ENCODE assay signal across 14 cellular contexts in genomic region chr12:65493893-65494205, GRCh38.
"Had no signal": no experiment of that assay in that cellular context is flagged by ENCODE, and none has a peak within 500 bp of the region (broad histone marks: within the 10 kb centered on the region; RNA-seq: fewer than 3 reads in every experiment).

No MANE protein-coding gene starts in this region.

- DNase-seq: activated CD4-positive, alpha-beta T cell treated with anti-CD3 and anti-CD28 coated beads for 1 hour; activated CD4-positive, alpha-beta T cell treated with anti-CD3 and anti-CD28 coated beads, Interleukin-2, amount 50 U/mL, for 4 hours; activated naive CD4-positive, alpha-beta T cell treated with anti-CD3 and anti-CD28 coated beads for 36 hours; activated T-cell treated with anti-CD3 and anti-CD28 coated beads, Interleukin-2, amount 50 U/mL, for 1 hour; erythroblast; gastrocnemius medialis; left ventricle myocardium inferior; stimulated activated CD4-positive, alpha-beta T cell treated with anti-CD3 and anti-CD28 coated beads, Interleukin-1b, Interleukin-23, amount 100 ng/mL, for 48 hours; stomach; testis had no signal

- H3K27ac Mint-ChIP-seq: activated naive CD4-positive, alpha-beta T cell treated with anti-CD3 and anti-CD28 coated beads for 36 hours; activated T-helper 2 cell treated with anti-CD3 and anti-CD28 coated beads, Interferon-gamma antibody, Interleukin-2, Interleukin-4, amounts not matched to agents 10 μg/mL and 5 μg/mL and 100 μg/mL, durations not matched to agents 14 hours and 24 hours and 36 hours had no signal

- H3K9ac ChIP-seq: parathyroid adenoma had no signal

- H3K36me3 ChIP-seq: gastrocnemius medialis, left ventricle myocardium inferior, stomach had no signal

- H3K9me3 Mint-ChIP-seq: activated naive CD4-positive, alpha-beta T cell treated with anti-CD3 and anti-CD28 coated beads for 36 hours; activated T-helper 2 cell treated with anti-CD3 and anti-CD28 coated beads, Interferon-gamma antibody, Interleukin-2, Interleukin-4, amounts not matched to agents 10 μg/mL and 5 μg/mL and 100 μg/mL, durations not matched to agents 14 hours and 24 hours and 36 hours had no signal

- H2AFZ ChIP-seq: parathyroid adenoma had no signal

- ATAC-seq: gastrocnemius medialis had no signal

- H3K27ac ChIP-seq: gastrocnemius medialis, left ventricle myocardium inferior, parathyroid adenoma, stomach, testis, VCaP had no signal

- H3K4me3 Mint-ChIP-seq: activated naive CD4-positive, alpha-beta T cell treated with anti-CD3 and anti-CD28 coated beads for 36 hours; neural crest cell had no signal

- H3K4me3 ChIP-seq: gastrocnemius medialis, left ventricle myocardium inferior, stomach, testis had no signal

- H3K4me1 ChIP-seq: gastrocnemius medialis, parathyroid adenoma, stomach had no signal

- H3K9me3 ChIP-seq: gastrocnemius medialis, left ventricle myocardium inferior, stomach, testis had no signal

- H3K27me3 ChIP-seq: gastrocnemius medialis, stomach, testis had no signal
